Comparison of ENCODE assay signal across 1 cellular context in the genomic region with DNA sequence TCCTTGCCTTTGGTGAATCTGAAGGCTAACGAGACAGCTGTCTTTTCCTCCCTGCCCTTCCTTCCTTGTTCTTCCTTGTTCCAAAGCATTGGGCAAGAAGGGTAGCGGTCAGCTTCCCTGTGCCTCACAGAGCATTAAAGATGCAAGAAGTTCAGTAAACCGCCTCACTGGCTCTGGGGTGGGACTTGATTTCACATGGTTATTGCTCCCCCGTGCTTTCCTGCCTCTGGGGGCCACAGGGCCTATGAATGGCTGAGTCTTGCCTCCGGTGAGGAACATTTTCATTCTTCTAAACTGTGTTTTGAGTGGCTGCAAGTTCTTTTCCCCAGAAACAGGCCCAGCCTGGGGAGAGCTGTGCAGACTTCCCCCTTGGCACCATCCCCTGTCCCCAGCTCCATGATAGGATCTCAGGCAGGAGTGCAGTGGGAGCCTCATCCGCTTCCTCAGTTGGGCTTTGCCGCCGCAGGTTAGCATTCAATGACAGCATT.
TF ChIP-seq lines count a peak whose summit lies in the region.

No MANE protein-coding gene starts in this region.

TF ChIP-seq in HepG2, 621 proteins besides CTCF, POLR2A, EP300 and RAD21 (continued from another document):
- no peak for TF ChIP-seq GABPA (IDR thresholded peaks at IDR 0.05; ENCODE audit: low read depth, low read length)
- TF ChIP-seq GABPA (CRISPR knock-in tag; IDR thresholded peaks at IDR 0.05; ENCODE audit: low read depth), result 0 out of 2 replicates have a peak, but pooled peaks have one; percentile 29
- no peak for TF ChIP-seq FOXO1 (CRISPR knock-in tag; IDR thresholded peaks at IDR 0.05)
- TF ChIP-seq ZFX (CRISPR knock-in tag; IDR thresholded peaks at IDR 0.05; ENCODE audit: low read depth), result peak; percentile 8; the same call in 1 of the 2 replicates
- TF ChIP-seq GATA4 (IDR thresholded peaks at IDR 0.05; ENCODE audit: borderline replicate concordance, low read depth), result no peak
- TF ChIP-seq JDP2 (CRISPR knock-in tag; IDR thresholded peaks at IDR 0.05; ENCODE audit: borderline replicate concordance), result no peak
- TF ChIP-seq FOXA1 (IDR thresholded peaks at IDR 0.05), result no peak
- no peak for TF ChIP-seq FOXA1 (CRISPR knock-in tag; IDR thresholded peaks at IDR 0.05)
- TF ChIP-seq AHR (CRISPR knock-in tag; IDR thresholded peaks at IDR 0.05), result no peak
- TF ChIP-seq ATF7 (IDR thresholded peaks at IDR 0.05), result no peak
- no peak for TF ChIP-seq ATF7 (CRISPR knock-in tag; IDR thresholded peaks at IDR 0.05)
- no peak for TF ChIP-seq XRCC5 (optimal IDR thresholded peaks at IDR 0.05; ENCODE audit: low read length)
- TF ChIP-seq ZNF572 (CRISPR knock-in tag; IDR thresholded peaks at IDR 0.05), result no peak
- TF ChIP-seq, protein P1, sequence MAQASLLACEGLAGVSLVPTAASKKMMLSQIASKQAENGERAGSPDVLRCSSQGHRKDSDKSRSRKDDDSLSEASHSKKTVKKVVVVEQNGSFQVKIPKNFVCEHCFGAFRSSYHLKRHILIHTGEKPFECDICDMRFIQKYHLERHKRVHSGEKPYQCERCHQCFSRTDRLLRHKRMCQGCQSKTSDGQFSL (CRISPR knock-in tag; IDR thresholded peaks at IDR 0.05), result no peak
- no peak; the same call in 1 of the 2 replicates for TF ChIP-seq DNMT1 (CRISPR knock-in tag; IDR thresholded peaks at IDR 0.05)
- TF ChIP-seq HDAC2 (CRISPR knock-in tag; IDR thresholded peaks at IDR 0.05), result no peak
- no peak for TF ChIP-seq SOX6 (IDR thresholded peaks at IDR 0.05)
- no peak for TF ChIP-seq SOX6 (CRISPR knock-in tag; IDR thresholded peaks at IDR 0.05)
- TF ChIP-seq ZNF326 (CRISPR knock-in tag; IDR thresholded peaks at IDR 0.05; ENCODE audit: borderline replicate concordance), result no peak
- no peak for TF ChIP-seq ZNF329 (CRISPR knock-in tag; IDR thresholded peaks at IDR 0.05; ENCODE audit: low read depth)
- no peak for TF ChIP-seq NFYB (CRISPR knock-in tag; IDR thresholded peaks at IDR 0.05)
- TF ChIP-seq ARNT2 (CRISPR knock-in tag; IDR thresholded peaks at IDR 0.05; ENCODE audit: low read depth), result 0 out of 2 replicates have a peak, but pooled peaks have one; percentile 0
- 0 out of 2 replicates have a peak, but pooled peaks have one; percentile 13 for TF ChIP-seq ZNF501 (CRISPR knock-in tag; IDR thresholded peaks at IDR 0.05)
- TF ChIP-seq, protein P2, sequence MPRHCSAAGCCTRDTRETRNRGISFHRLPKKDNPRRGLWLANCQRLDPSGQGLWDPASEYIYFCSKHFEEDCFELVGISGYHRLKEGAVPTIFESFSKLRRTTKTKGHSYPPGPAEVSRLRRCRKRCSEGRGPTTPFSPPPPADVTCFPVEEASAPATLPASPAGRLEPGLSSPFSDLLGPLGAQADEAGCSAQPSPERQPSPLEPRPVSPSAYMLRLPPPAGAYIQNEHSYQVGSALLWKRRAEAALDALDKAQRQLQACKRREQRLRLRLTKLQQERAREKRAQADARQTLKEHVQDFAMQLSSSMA (CRISPR knock-in tag; IDR thresholded peaks at IDR 0.05), result 0 out of 2 replicates have a peak, but pooled peaks have one; percentile 23
- TF ChIP-seq ZBTB20 (CRISPR knock-in tag; IDR thresholded peaks at IDR 0.05; ENCODE audit: borderline replicate concordance, low read depth), result no peak
- no peak for TF ChIP-seq ZNF558 (CRISPR knock-in tag; IDR thresholded peaks at IDR 0.05; ENCODE audit: borderline replicate concordance)
- TF ChIP-seq CCDC6 (CRISPR knock-in tag; IDR thresholded peaks at IDR 0.05), result no peak
- no peak for TF ChIP-seq HOXA9 (CRISPR knock-in tag; IDR thresholded peaks at IDR 0.05; ENCODE audit: borderline replicate concordance)
- TF ChIP-seq SOX13 (IDR thresholded peaks at IDR 0.05), result no peak
- no peak for TF ChIP-seq SOX13 (CRISPR knock-in tag; conservative IDR thresholded peaks at IDR 0.05 in 1 of 2, IDR thresholded peaks at IDR 0.05 in 1 of 2)
- TF ChIP-seq, protein P3, sequence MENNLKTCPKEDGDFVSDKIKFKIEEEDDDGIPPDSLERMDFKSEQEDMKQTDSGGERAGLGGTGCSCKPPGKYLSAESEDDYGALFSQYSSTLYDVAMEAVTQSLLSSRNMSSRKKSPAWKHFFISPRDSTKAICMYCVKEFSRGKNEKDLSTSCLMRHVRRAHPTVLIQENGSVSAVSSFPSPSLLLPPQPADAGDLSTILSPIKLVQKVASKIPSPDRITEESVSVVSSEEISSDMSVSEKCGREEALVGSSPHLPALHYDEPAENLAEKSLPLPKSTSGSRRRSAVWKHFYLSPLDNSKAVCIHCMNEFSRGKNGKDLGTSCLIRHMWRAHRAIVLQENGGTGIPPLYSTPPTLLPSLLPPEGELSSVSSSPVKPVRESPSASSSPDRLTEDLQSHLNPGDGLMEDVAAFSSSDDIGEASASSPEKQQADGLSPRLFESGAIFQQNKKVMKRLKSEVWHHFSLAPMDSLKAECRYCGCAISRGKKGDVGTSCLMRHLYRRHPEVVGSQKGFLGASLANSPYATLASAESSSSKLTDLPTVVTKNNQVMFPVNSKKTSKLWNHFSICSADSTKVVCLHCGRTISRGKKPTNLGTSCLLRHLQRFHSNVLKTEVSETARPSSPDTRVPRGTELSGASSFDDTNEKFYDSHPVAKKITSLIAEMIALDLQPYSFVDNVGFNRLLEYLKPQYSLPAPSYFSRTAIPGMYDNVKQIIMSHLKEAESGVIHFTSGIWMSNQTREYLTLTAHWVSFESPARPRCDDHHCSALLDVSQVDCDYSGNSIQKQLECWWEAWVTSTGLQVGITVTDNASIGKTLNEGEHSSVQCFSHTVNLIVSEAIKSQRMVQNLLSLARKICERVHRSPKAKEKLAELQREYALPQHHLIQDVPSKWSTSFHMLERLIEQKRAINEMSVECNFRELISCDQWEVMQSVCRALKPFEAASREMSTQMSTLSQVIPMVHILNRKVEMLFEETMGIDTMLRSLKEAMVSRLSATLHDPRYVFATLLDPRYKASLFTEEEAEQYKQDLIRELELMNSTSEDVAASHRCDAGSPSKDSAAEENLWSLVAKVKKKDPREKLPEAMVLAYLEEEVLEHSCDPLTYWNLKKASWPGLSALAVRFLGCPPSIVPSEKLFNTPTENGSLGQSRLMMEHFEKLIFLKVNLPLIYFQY (CRISPR knock-in tag; IDR thresholded peaks at IDR 0.05; ENCODE audit: borderline replicate concordance), result no peak
- TF ChIP-seq MTF1 (CRISPR knock-in tag; IDR thresholded peaks at IDR 0.05), result no peak
- TF ChIP-seq CBX5 (CRISPR knock-in tag; IDR thresholded peaks at IDR 0.05; ENCODE audit: borderline replicate concordance), result no peak
- TF ChIP-seq, protein P4, sequence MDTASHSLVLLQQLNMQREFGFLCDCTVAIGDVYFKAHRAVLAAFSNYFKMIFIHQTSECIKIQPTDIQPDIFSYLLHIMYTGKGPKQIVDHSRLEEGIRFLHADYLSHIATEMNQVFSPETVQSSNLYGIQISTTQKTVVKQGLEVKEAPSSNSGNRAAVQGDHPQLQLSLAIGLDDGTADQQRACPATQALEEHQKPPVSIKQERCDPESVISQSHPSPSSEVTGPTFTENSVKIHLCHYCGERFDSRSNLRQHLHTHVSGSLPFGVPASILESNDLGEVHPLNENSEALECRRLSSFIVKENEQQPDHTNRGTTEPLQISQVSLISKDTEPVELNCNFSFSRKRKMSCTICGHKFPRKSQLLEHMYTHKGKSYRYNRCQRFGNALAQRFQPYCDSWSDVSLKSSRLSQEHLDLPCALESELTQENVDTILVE (CRISPR knock-in tag; IDR thresholded peaks at IDR 0.05), result no peak
- 0 out of 2 replicates have a peak, but pooled peaks have one; percentile 36 for TF ChIP-seq ZBTB38 (CRISPR knock-in tag; IDR thresholded peaks at IDR 0.05)
- no peak for TF ChIP-seq ATRX (CRISPR knock-in tag; IDR thresholded peaks at IDR 0.05; ENCODE audit: borderline replicate concordance)
- TF ChIP-seq, protein P5, sequence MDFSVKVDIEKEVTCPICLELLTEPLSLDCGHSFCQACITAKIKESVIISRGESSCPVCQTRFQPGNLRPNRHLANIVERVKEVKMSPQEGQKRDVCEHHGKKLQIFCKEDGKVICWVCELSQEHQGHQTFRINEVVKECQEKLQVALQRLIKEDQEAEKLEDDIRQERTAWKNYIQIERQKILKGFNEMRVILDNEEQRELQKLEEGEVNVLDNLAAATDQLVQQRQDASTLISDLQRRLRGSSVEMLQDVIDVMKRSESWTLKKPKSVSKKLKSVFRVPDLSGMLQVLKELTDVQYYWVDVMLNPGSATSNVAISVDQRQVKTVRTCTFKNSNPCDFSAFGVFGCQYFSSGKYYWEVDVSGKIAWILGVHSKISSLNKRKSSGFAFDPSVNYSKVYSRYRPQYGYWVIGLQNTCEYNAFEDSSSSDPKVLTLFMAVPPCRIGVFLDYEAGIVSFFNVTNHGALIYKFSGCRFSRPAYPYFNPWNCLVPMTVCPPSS (IDR thresholded peaks at IDR 0.05), result no peak
- TF ChIP-seq ZNF788 (CRISPR knock-in tag; IDR thresholded peaks at IDR 0.05; ENCODE audit: borderline replicate concordance), result no peak
- no peak for TF ChIP-seq POGZ (CRISPR knock-in tag; IDR thresholded peaks at IDR 0.05)
- no peak for TF ChIP-seq ZNF724P (CRISPR knock-in tag; IDR thresholded peaks at IDR 0.05; ENCODE audit: borderline replicate concordance)
- TF ChIP-seq ARHGAP35 (CRISPR knock-in tag; IDR thresholded peaks at IDR 0.05; ENCODE audit: borderline replicate concordance), result no peak
- no peak for TF ChIP-seq HNRNPH1 (optimal IDR thresholded peaks at IDR 0.05; ENCODE audit: low read depth, low read length)
- TF ChIP-seq, protein P6, sequence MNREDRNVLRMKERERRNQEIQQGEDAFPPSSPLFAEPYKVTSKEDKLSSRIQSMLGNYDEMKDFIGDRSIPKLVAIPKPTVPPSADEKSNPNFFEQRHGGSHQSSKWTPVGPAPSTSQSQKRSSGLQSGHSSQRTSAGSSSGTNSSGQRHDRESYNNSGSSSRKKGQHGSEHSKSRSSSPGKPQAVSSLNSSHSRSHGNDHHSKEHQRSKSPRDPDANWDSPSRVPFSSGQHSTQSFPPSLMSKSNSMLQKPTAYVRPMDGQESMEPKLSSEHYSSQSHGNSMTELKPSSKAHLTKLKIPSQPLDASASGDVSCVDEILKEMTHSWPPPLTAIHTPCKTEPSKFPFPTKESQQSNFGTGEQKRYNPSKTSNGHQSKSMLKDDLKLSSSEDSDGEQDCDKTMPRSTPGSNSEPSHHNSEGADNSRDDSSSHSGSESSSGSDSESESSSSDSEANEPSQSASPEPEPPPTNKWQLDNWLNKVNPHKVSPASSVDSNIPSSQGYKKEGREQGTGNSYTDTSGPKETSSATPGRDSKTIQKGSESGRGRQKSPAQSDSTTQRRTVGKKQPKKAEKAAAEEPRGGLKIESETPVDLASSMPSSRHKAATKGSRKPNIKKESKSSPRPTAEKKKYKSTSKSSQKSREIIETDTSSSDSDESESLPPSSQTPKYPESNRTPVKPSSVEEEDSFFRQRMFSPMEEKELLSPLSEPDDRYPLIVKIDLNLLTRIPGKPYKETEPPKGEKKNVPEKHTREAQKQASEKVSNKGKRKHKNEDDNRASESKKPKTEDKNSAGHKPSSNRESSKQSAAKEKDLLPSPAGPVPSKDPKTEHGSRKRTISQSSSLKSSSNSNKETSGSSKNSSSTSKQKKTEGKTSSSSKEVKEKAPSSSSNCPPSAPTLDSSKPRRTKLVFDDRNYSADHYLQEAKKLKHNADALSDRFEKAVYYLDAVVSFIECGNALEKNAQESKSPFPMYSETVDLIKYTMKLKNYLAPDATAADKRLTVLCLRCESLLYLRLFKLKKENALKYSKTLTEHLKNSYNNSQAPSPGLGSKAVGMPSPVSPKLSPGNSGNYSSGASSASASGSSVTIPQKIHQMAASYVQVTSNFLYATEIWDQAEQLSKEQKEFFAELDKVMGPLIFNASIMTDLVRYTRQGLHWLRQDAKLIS (CRISPR knock-in tag; IDR thresholded peaks at IDR 0.05), result no peak
- TF ChIP-seq ZNF773 (CRISPR knock-in tag; IDR thresholded peaks at IDR 0.05; ENCODE audit: borderline replicate concordance), result no peak
